ENCODE assay signal across 20 cellular contexts in the genomic region with DNA sequence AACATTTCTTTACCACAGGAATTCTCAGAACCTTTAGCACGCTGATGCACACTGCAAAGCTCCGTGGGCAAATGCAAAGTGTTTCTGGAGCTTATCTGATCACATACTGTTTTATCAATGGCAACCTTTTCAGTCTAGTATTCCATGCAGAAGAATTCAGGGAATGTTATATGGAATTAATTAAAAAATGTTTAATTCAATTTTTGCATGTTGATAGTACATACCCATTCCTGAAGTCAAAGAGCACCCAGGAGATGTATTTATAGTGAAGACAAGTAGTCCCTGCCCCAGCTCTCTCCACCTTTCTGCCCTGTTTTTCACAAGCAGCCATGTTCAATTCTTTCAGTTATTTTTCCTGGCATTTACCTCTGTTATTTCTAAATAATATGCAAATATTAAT.
"Had no signal": no experiment of that assay in that cellular context is flagged by ENCODE, and none has a peak within 500 bp of the region (broad histone marks: within the 10 kb centered on the region; RNA-seq: fewer than 3 reads in every experiment).

No MANE protein-coding gene starts in this region.

- DNase-seq: colonic mucosa; cortex of kidney; dorsolateral prefrontal cortex; effector CD8-positive, alpha-beta T cell; effector memory CD8-positive, alpha-beta T cell; endodermal cell; erythroblast; esophagus squamous epithelium; foreskin melanocyte; gastrocnemius medialis; glutamatergic neuron; heart right ventricle; hippocampal formation; left colon; left ventricle myocardium superior; lower lobe of right lung; mucosa of descending colon; naive B cell had no signal

- H3K4me3 ChIP-seq: colonic mucosa, dorsolateral prefrontal cortex, esophagus squamous epithelium, gastrocnemius medialis, heart right ventricle, lower lobe of right lung, mucosa of descending colon had no signal

- H3K4me1 ChIP-seq: colonic mucosa had no signal

- H3K9me3 ChIP-seq: colonic mucosa, esophagus squamous epithelium, gastrocnemius medialis, mucosa of descending colon had no signal

- H3K27ac ChIP-seq: dorsolateral prefrontal cortex, epithelial cell of prostate, esophagus squamous epithelium, gastrocnemius medialis, lower lobe of right lung had no signal

- H3K36me3 ChIP-seq: colonic mucosa, gastrocnemius medialis had no signal

- ATAC-seq: effector memory CD8-positive, alpha-beta T cell; left lobe of liver had no signal

- H3K27me3 ChIP-seq: colonic mucosa, dorsolateral prefrontal cortex, esophagus squamous epithelium, gastrocnemius medialis, heart right ventricle had no signal
